Comparison of ENCODE assay signal across 30 cellular contexts in the genomic region with DNA sequence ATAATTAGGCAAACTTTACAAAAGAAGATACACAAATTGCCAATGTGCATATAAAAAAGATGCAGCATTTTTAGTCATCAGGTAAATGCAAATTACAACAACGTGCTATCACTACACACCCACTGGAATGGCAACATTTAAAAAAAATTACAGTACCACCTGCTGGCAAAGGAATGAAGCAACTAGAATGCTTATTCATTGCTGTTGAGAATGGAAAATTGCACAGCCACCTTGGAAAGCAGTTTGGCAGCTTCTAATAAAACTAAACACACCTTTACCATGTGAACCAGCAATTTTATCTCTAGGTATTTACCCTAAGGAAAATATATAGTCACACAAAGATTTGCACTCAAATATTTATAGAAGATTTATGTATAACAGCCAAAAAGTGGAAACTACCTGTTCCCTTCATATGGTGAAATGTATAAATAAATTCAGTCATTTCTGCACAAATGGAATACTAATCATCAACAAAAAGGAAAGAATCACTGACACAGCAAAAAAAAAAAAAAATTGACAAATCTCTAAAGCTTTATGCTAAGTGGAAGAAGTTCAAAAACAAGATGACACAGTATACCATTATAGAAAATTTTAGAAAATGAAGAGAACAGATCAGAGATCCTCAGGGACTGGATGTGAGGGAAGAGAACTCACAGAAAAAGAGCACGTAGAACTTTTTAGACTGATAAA. TPM values are rescaled to one million over a fixed set of nuclear protein-coding genes. Genes with fewer than 3 reads are reported as not detected.
DNase-seq lines count a peak whose midpoint lies in the region; TF ChIP-seq lines count a peak whose summit lies in the region.
"Had no signal": no experiment of that assay in that cellular context is flagged by ENCODE, and none has a peak within 500 bp of the region (broad histone marks: within the 10 kb centered on the region; RNA-seq: fewer than 3 reads in every experiment).

No MANE protein-coding gene starts in this region.

- H3K9me3 ChIP-seq in sigmoid colon, result peaks cover 0 to 26% (median 14%) of the 10 kb centered on the region in 4 donors

- H3K4me3 ChIP-seq in LNCaP clone FGC (ENCODE audit: low read depth, low read length) (no peak overlapping the region), kidney epithelial cell (ENCODE audit: low read depth, low read length) (no peak overlapping the region), sigmoid colon (no peak overlapping the region)
- H3K4me3 ChIP-seq: hepatocyte, lung, psoas muscle, SK-N-MC, smooth muscle cell, transverse colon had no signal

- intact Hi-C loops in activated naive CD4-positive, alpha-beta T cell treated with anti-CD3 and anti-CD28 coated beads for 36 hours (cut with micrococcal nuclease), result no loop called here
- intact Hi-C loops in sigmoid colon (cut with DNase I), result no loop called here

- no peak overlapping the region for H3K27ac Mint-ChIP-seq in activated naive CD4-positive, alpha-beta T cell treated with anti-CD3 and anti-CD28 coated beads for 36 hours
- H3K27ac Mint-ChIP-seq: activated B cell treated with CpG ODN at 0.5 μM for 24 hours; activated CD8-positive, alpha-beta T cell treated with anti-CD3 and anti-CD28 coated beads, Interleukin-2, amount 10 ng/mL, durations not matched to agents 7 days and 5 days; CD4-positive, alpha-beta T cell; stimulated activated naive CD8-positive, alpha-beta T cell treated with anti-CD3 and anti-CD28 coated beads, Interleukin-15, amount 100 ng/mL, for 72 hours; T-helper 2 cell treated with Interferon-gamma antibody and Interleukin-4, amounts not matched to agents 5 μg/mL and 100 μg/mL, for 36 hours had no signal

- TF ChIP-seq CTCF in LNCaP clone FGC (IDR thresholded peaks at IDR 0.05; ENCODE audit: control insufficient read depth, extremely low read depth, insufficient read depth) (0 out of 2 replicates have a peak, but pooled peaks have one; percentile 13), kidney epithelial cell (IDR thresholded peaks at IDR 0.05; ENCODE audit: insufficient read depth, low read length, poor library complexity, severe bottlenecking) (peak; percentile 7), sigmoid colon (IDR thresholded peaks at IDR 0.05) (no peak)

- H3K36me3 Mint-ChIP-seq in activated naive CD4-positive, alpha-beta T cell treated with anti-CD3 and anti-CD28 coated beads for 36 hours (ENCODE audit: low read depth), result no peaks in the 10 kb centered on the region

- no peaks in the 10 kb centered on the region for H3K36me3 ChIP-seq in kidney epithelial cell (ENCODE audit: control insufficient read depth, insufficient read depth, low read length)
- H3K36me3 ChIP-seq in sigmoid colon, result no peaks in the 10 kb centered on the region
- H3K36me3 ChIP-seq: transverse colon had no signal

- in situ Hi-C loops in SK-MEL-5 (cut with HindIII; ENCODE audit: low pct_unique_long_range_greater_than_20kb, low sequenced_read_pairs), result no loop called here

- WGBS in sigmoid colon, 2 donors, result 63 to 86% methylated on average over 2 of the region's 2 CpGs

- no peak for TF ChIP-seq POLR2A in sigmoid colon (IDR thresholded peaks at IDR 0.05)

- H3K27me3 ChIP-seq in kidney epithelial cell (ENCODE audit: control insufficient read depth, insufficient read depth, low read length) (no peaks in the 10 kb centered on the region), sigmoid colon (no peaks in the 10 kb centered on the region)
- H3K27me3 ChIP-seq: hepatocyte, transverse colon had no signal

- no peak overlapping the region for H3K4me3 Mint-ChIP-seq in activated naive CD4-positive, alpha-beta T cell treated with anti-CD3 and anti-CD28 coated beads for 36 hours
- H3K4me3 Mint-ChIP-seq: activated B cell treated with CpG ODN at 0.5 μM for 24 hours; activated CD8-positive, alpha-beta T cell treated with anti-CD3 and anti-CD28 coated beads, Interleukin-2, amount 10 ng/mL, durations not matched to agents 7 days and 5 days; CD4-positive, alpha-beta T cell; stimulated activated naive CD8-positive, alpha-beta T cell treated with anti-CD3 and anti-CD28 coated beads, Interleukin-15, amount 100 ng/mL, for 72 hours; T-helper 2 cell treated with Interferon-gamma antibody and Interleukin-4, amounts not matched to agents 5 μg/mL and 100 μg/mL, for 36 hours had no signal

- no peak for TF ChIP-seq EP300 in sigmoid colon (IDR thresholded peaks at IDR 0.05)

- no peaks in the 10 kb centered on the region for H3K4me1 Mint-ChIP-seq in activated naive CD4-positive, alpha-beta T cell treated with anti-CD3 and anti-CD28 coated beads for 36 hours (ENCODE audit: low read depth)
- H3K4me1 Mint-ChIP-seq: activated B cell treated with CpG ODN at 0.5 μM for 24 hours; stimulated activated naive CD8-positive, alpha-beta T cell treated with anti-CD3 and anti-CD28 coated beads, Interleukin-15, amount 100 ng/mL, for 72 hours had no signal

- peak; percentile 39 for DNase-seq in SIG-M5 treated with dmso at 0.1 percent for 504 hours (lab: John Stamatoyannopoulos, UW; ENCODE audit: unreplicated experiment)
- no peak for DNase-seq in SIG-M5 (lab: John Stamatoyannopoulos, UW)
- DNase-seq in LNCaP clone FGC (ENCODE audit: low read depth), result peak; percentile 3
- peak; percentile 33 for DNase-seq in SK-MEL-5 (ENCODE audit: low read depth, low spot score)
- no peak for DNase-seq in kidney epithelial cell (ENCODE audit: low read depth)
- no peak for DNase-seq in activated naive CD4-positive, alpha-beta T cell treated with anti-CD3 and anti-CD28 coated beads for 36 hours
- DNase-seq in sigmoid colon, result no peak
- DNase-seq in NCI-H2029 (lab: John Stamatoyannopoulos, UW), result no peak
- DNase-seq: activated B cell treated with CpG ODN at 0.5 μM for 24 hours; activated CD8-positive, alpha-beta T cell treated with anti-CD3 and anti-CD28 coated beads, Interleukin-2, amount 10 ng/mL, durations not matched to agents 7 days and 5 days; activated naive CD4-positive, alpha-beta T cell treated with Interleukin-2 at 50 U/mL for 16 hours; activated T-cell treated with anti-CD3 and anti-CD28 coated beads, Interleukin-2, amount 50 U/mL, for 1 hour; amygdala; caudate nucleus; CD4-positive, alpha-beta T cell; DMS79; foreskin melanocyte; Karpas-422; NCI-H1694; NCI-H510A; psoas muscle; stimulated activated CD4-positive, alpha-beta T cell treated with anti-CD3 and anti-CD28 coated beads, Interleukin-4, amount 100 ng/mL, for 1 hour; stimulated activated naive CD8-positive, alpha-beta T cell treated with anti-CD3 and anti-CD28 coated beads, Interleukin-15, amount 100 ng/mL, for 72 hours; transverse colon had no signal

- H3K27me3 Mint-ChIP-seq in activated naive CD4-positive, alpha-beta T cell treated with anti-CD3 and anti-CD28 coated beads for 36 hours (ENCODE audit: low read depth), result no peaks in the 10 kb centered on the region
- H3K27me3 Mint-ChIP-seq: activated B cell treated with CpG ODN at 0.5 μM for 24 hours; CD4-positive, alpha-beta T cell; stimulated activated naive CD8-positive, alpha-beta T cell treated with anti-CD3 and anti-CD28 coated beads, Interleukin-15, amount 100 ng/mL, for 72 hours had no signal

- CTCF ChIA-PET in activated naive CD4-positive, alpha-beta T cell treated with anti-CD3 and anti-CD28 coated beads for 36 hours (lab: Charles Lee), result no interaction called here

- peaks cover 21% of the 10 kb centered on the region for H3K9me3 Mint-ChIP-seq in activated naive CD4-positive, alpha-beta T cell treated with anti-CD3 and anti-CD28 coated beads for 36 hours
- H3K9me3 Mint-ChIP-seq: CD4-positive, alpha-beta T cell had no signal

- H3K4me1 ChIP-seq in sigmoid colon, result no peaks in the 10 kb centered on the region
- H3K4me1 ChIP-seq: psoas muscle, transverse colon had no signal

- no peak overlapping the region for H3K27ac ChIP-seq in sigmoid colon
- H3K27ac ChIP-seq: epithelial cell of prostate, hepatocyte, psoas muscle, SK-N-MC, transverse colon had no signal

RNA-seq across cellular contexts. Expression of a gene that starts 30.3 kb away (rescaled TPM):
- 0.13 TPM in 1 of 2 replicates, not detected in the other for total RNA-seq in SK-MEL-5 (2014; rRNA removed; shearing (Covaris generic))
- 0.13 TPM in 1 of 2 replicates, not detected in the other for polyA plus RNA-seq in SK-MEL-5 (2015; cell fraction: cytosol; rRNA removed)
- 0.43 TPM in 1 of 2 replicates, not detected in the other for polyA plus RNA-seq in SK-MEL-5 (2015; cell fraction: nucleus; rRNA removed)
- not detected in 2 replicates for total RNA-seq in kidney epithelial cell
- total RNA-seq in activated naive CD4-positive, alpha-beta T cell treated with anti-CD3 and anti-CD28 coated beads for 36 hours, result not detected
- 1 to 10 TPM in 1 of 4 donors, under 1 TPM in 2, not detected in 1; under 0.01 to 2.2 (median 0.16) TPM for total RNA-seq in sigmoid colon
- 1 to 10 TPM in 1 of 3 donors, not detected in 2; 1.8 TPM for polyA plus RNA-seq in sigmoid colon
- total RNA-seq: activated B cell treated with CpG ODN at 0.5 μM for 24 hours; activated CD8-positive, alpha-beta T cell treated with anti-CD3 and anti-CD28 coated beads, Interleukin-2, amount 10 ng/mL, durations not matched to agents 7 days and 5 days; CD4-positive, alpha-beta T cell; psoas muscle had no signal
- polyA plus RNA-seq: hepatocyte, smooth muscle cell had no signal

Comparison
In these comparisons a context has a peak if more than half of its experiments do, and no peak if none do; other contexts are left out.
1. DNase-seq: peak in SIG-M5 treated with dmso at 0.1 percent for 504 hours (single experiment), LNCaP clone FGC (single experiment) and SK-MEL-5 (single experiment); none in SIG-M5 (single experiment), kidney epithelial cell (single experiment), activated naive CD4-positive, alpha-beta T cell treated with anti-CD3 and anti-CD28 coated beads for 36 hours (single experiment), sigmoid colon (single experiment) and NCI-H2029 (single experiment).
2. CTCF ChIP-seq: peak in LNCaP clone FGC (single experiment) and kidney epithelial cell (single experiment); none in sigmoid colon (0 of 4).